In the genomic region with DNA sequence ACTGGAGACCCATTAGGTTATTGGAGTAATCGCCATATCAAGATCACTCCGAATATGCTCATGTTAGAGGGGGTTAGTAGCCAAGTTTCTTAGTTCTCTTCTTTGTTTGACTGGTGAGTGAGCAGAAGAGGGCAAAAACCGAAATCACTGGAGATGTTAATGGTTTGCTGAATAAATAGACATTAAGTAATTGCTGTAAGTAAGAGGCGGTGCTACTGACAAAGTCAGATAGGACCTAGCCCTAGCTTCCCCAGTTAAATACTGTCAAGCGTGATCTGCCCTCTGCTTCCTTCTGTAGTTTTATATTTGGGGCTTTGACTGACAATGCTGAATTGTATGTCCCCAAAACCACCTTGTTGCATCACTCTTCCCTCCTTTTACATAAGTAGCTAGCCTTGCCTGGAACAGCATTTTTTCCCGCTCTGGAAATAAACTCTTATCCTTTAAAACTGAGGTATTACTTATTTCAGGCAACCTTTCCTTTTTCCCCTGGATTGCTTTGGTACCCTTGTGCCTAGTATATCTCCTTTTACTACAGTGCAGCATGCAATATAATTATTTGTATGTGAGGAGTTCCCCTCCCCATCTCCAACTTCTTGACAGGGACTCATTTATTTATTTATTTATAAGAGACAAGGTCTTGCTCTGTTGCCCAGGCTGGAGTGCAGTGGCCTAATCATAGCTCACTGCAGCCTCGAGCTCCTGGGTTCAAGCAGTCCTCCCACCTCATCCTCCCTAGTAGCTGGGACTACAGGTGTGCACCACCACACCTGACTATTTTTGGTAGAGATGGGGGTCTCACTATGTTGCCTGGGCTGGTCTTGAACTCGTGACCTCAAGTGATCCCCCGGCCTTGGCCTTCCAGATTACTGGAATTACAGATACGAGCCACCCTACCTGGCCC, we compare ENCODE assay signal across 8 cellular contexts. TPM values are rescaled to one million over a fixed set of nuclear protein-coding genes. Genes with fewer than 3 reads are reported as not detected.
DNase-seq lines count a peak whose midpoint lies in the region; ATAC-seq, FAIRE-seq and TF ChIP-seq lines count a peak whose summit lies in the region.

No MANE protein-coding gene starts in this region.

- H3K4me3 ChIP-seq in cardiac muscle cell: peak overlapping the region; percentile 68
- peak overlapping the region; percentile 82 to 86 (median 86) for H3K4me3 ChIP-seq in keratinocyte (ENCODE audit: control insufficient read depth in 2 of 3, extremely low read depth in 1 of 3, insufficient read depth in 2 of 3, low read depth in 1 of 3, low read length in 3 of 3)
- H3K4me3 ChIP-seq in transverse colon: peak overlapping the region in 3 of 4 donors; percentile 70 to 82 (median 81)

- dilution Hi-C loops in keratinocyte (cut with MboI; ENCODE audit: extremely low pct_ligation_motif_present, low sequenced_read_pairs): no loop called here

- H3K4me3 Mint-ChIP-seq in WTC11: no peak overlapping the region; the same call in 1 of the 2 replicates

- no peaks in the 10 kb centered on the region for H3K27me3 ChIP-seq in cardiac muscle cell
- no peaks in the 10 kb centered on the region for H3K27me3 ChIP-seq in keratinocyte (ENCODE audit: control insufficient read depth, extremely low read depth, insufficient read depth, low read length)
- H3K27me3 ChIP-seq in transverse colon: no peaks in the 10 kb centered on the region

- no peak for TF ChIP-seq EP300 in transverse colon (IDR thresholded peaks at IDR 0.05; ENCODE audit: low read depth)

- DNase-seq in cardiac muscle cell (ENCODE audit: low read depth in 1 of 2, low spot score in 1 of 2) (no peak), cardiac septum (ENCODE audit: low spot score) (no peak), WTC11 (ENCODE audit: low spot score) (no peak), keratinocyte (ENCODE audit: low read depth, low spot score) (no peak), transverse colon (no peak), Ammon's horn (ENCODE audit: low spot score) (no peak), hepatic stellate cell (ENCODE audit: low spot score) (no peak), NAMALWA (ENCODE audit: low spot score) (no peak)

- H3K79me2 ChIP-seq in keratinocyte (ENCODE audit: control insufficient read depth, insufficient read depth, low read length): peaks cover 60% of the 10 kb centered on the region

- intact Hi-C loops in cardiac septum (cut with DNase I): no loop called here
- intact Hi-C loops in transverse colon (cut with DNase I; ENCODE audit: low total_unique reads): no loop called here

- H3K27me3 Mint-ChIP-seq in WTC11 (ENCODE audit: low read depth): no peaks in the 10 kb centered on the region

- H3K27ac ChIP-seq in cardiac muscle cell: peak overlapping the region; percentile 87
- H3K27ac ChIP-seq in keratinocyte (ENCODE audit: control insufficient read depth, insufficient read depth, low read length): peak overlapping the region; percentile 88
- no peak overlapping the region for H3K27ac ChIP-seq in transverse colon

- peaks cover 14% of the 10 kb centered on the region for H3K9me3 Mint-ChIP-seq in WTC11

- no peak overlapping the region for H2AFZ ChIP-seq in keratinocyte (ENCODE audit: control insufficient read depth, low read length)

- POLR2A ChIA-PET in WTC11 (lab: Charles Lee): no interaction called here

- peaks cover 45% of the 10 kb centered on the region for H3K36me3 Mint-ChIP-seq in WTC11

- H3K9ac ChIP-seq in keratinocyte (ENCODE audit: control insufficient read depth, extremely low read depth, insufficient read depth, low read length): peak overlapping the region; percentile 93

- ATAC-seq in WTC11: no peak

- CTCF ChIA-PET in WTC11 (lab: Charles Lee): interaction anchor here (1.2 kb wide), 1 partner anchor 138 kb away, joined by 6 read pairs; no protein-coding TSS in a partner anchor

- 0 out of 2 replicates have a peak overlapping the region, but pooled peaks have one; percentile 44 for H3K27ac Mint-ChIP-seq in WTC11

- peaks cover 17% of the 10 kb centered on the region for H3K36me3 ChIP-seq in cardiac muscle cell
- peaks cover 4 to 12% of the 10 kb centered on the region in 2 experiments for H3K36me3 ChIP-seq in keratinocyte (ENCODE audit: control insufficient read depth in 2 of 2, extremely low read depth in 1 of 2, insufficient read depth in 2 of 2, low read length in 2 of 2)
- peaks cover 0 to 18% (median 1%) of the 10 kb centered on the region in 4 donors for H3K36me3 ChIP-seq in transverse colon

- WGBS in transverse colon (ENCODE audit: low coverage in 1 of 2), 2 donors: 63 to 72% methylated on average over 10 of the region's 10 CpGs

- FAIRE-seq in keratinocyte (lab: Jason Lieb, UNC): no peak

- H3K4me2 ChIP-seq in keratinocyte (ENCODE audit: control insufficient read depth, extremely low read depth, insufficient read depth, low read depth, low read length): peak overlapping the region; percentile 97

- H4K20me1 ChIP-seq in keratinocyte (ENCODE audit: control insufficient read depth, extremely low read depth, insufficient read depth, low read length): no peaks in the 10 kb centered on the region

- in situ Hi-C loops in transverse colon (cut with MboI; ENCODE audit: low pct_ligation_motif_present in 1 of 4, low pct_unique_long_range_greater_than_20kb in 1 of 4, low sequenced_read_pairs in 3 of 4): no loop called here

- no peaks in the 10 kb centered on the region for H3K9me1 ChIP-seq in keratinocyte (ENCODE audit: control insufficient read depth, extremely low read depth, insufficient read depth, low read length)

- TF ChIP-seq CTCF in cardiac muscle cell (IDR thresholded peaks at IDR 0.05; ENCODE audit: low read depth, low read length) (no peak), WTC11 (IDR thresholded peaks at IDR 0.05) (no peak), keratinocyte (optimal IDR thresholded peaks at IDR 0.05 in 1 of 3, IDR thresholded peaks at IDR 0.05 in 1 of 3, conservative IDR thresholded peaks at IDR 0.05 in 1 of 3; ENCODE audit: extremely low read depth in 1 of 3, insufficient read depth in 2 of 3, low read length in 3 of 3) (no peak), transverse colon (IDR thresholded peaks at IDR 0.05) (no peak)

- TF ChIP-seq POLR2A in transverse colon (IDR thresholded peaks at IDR 0.05): no peak

- H3K4me1 ChIP-seq in cardiac muscle cell (ENCODE audit: low read depth) (peaks cover 6% of the 10 kb centered on the region), keratinocyte (ENCODE audit: control insufficient read depth, extremely low read depth, insufficient read depth, low read length) (peaks cover 11% of the 10 kb centered on the region), transverse colon (peaks cover 7 to 19% (median 15%) of the 10 kb centered on the region in 4 donors)

- H3K9me3 ChIP-seq in cardiac muscle cell (ENCODE audit: low read depth) (no peaks in the 10 kb centered on the region), keratinocyte (ENCODE audit: control insufficient read depth, low read depth, low read length) (no peaks in the 10 kb centered on the region), transverse colon (no peaks in the 10 kb centered on the region)

- H3K4me1 Mint-ChIP-seq in WTC11: peaks cover 12% of the 10 kb centered on the region

TF ChIP-seq in WTC11, 78 proteins besides CTCF, POLR2A, EP300 and RAD21:
- no peak for TF ChIP-seq ZNF121 (CRISPR knock-in tag; IDR thresholded peaks at IDR 0.05)
- no peak for TF ChIP-seq EMX1 (CRISPR knock-in tag; IDR thresholded peaks at IDR 0.05)
- TF ChIP-seq ATF1 (CRISPR knock-in tag; IDR thresholded peaks at IDR 0.05): no peak
- TF ChIP-seq, protein P1, sequence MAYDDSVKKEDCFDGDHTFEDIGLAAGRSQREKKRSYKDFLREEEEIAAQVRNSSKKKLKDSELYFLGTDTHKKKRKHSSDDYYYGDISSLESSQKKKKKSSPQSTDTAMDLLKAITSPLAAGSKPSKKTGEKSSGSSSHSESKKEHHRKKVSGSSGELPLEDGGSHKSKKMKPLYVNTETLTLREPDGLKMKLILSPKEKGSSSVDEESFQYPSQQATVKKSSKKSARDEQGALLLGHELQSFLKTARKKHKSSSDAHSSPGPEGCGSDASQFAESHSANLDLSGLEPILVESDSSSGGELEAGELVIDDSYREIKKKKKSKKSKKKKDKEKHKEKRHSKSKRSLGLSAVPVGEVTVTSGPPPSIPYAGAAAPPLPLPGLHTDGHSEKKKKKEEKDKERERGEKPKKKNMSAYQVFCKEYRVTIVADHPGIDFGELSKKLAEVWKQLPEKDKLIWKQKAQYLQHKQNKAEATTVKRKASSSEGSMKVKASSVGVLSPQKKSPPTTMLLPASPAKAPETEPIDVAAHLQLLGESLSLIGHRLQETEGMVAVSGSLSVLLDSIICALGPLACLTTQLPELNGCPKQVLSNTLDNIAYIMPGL (CRISPR knock-in tag; IDR thresholded peaks at IDR 0.05): no peak

RNA-seq across cellular contexts. Expression of a gene that starts 1.4 kb away (rescaled TPM):
- total RNA-seq in cardiac muscle cell: 20.9 and 22.7 TPM in 2 replicates
- 64.0 and 76.2 TPM in 2 replicates for polyA plus RNA-seq in cardiac muscle cell
- total RNA-seq in cardiac septum: 10.1 TPM
- 70.7 to 75.8 TPM (median 74.9 TPM) in 3 replicates for total RNA-seq in WTC11 (2021)
- 17.2 to 46.0 TPM (median 34.7 TPM) in 3 replicates for polyA plus RNA-seq in keratinocyte
- 35.8 TPM for polyA plus RNA-seq in keratinocyte (2011; ENCODE audit: low read depth)
- 14.6 and 14.7 TPM in 2 replicates for polyA plus RNA-seq in keratinocyte (2011; cell fraction: cytosol; rRNA removed)
- polyA plus RNA-seq in keratinocyte (2011; cell fraction: nucleus; rRNA removed): 5.8 and 10.9 TPM in 2 replicates
- polyA plus RNA-seq in keratinocyte (2012; ENCODE audit: low replicate concordance): 28.1 and 72.5 TPM in 2 replicates
- polyA minus RNA-seq in keratinocyte: 2.7 to 9.1 TPM (median 8.2 TPM) in 3 replicates
- polyA minus RNA-seq in keratinocyte (2011; cell fraction: cytosol; rRNA and poly(A)+ RNA removed): 10.9 TPM
- polyA minus RNA-seq in keratinocyte (2011; cell fraction: nucleus; rRNA and poly(A)+ RNA removed): 1.3 and 2.3 TPM in 2 replicates
- total RNA-seq in transverse colon: 1 to 10 TPM in 2 of 4 donors, not detected in 2; 4.8 to 8.3 TPM

Comparison
In these comparisons a context has a peak if more than half of its experiments do, and no peak if none do; other contexts are left out.
1. H3K27ac ChIP-seq: peak in cardiac muscle cell (single experiment) and keratinocyte (single experiment); none in transverse colon (0 of 4).
2. Peak in every context shown above with its lines, with median percentiles within 50 percentile points of each other: H3K4me3 ChIP-seq.